Comparison of ENCODE assay signal across 22 cellular contexts in the genomic region with DNA sequence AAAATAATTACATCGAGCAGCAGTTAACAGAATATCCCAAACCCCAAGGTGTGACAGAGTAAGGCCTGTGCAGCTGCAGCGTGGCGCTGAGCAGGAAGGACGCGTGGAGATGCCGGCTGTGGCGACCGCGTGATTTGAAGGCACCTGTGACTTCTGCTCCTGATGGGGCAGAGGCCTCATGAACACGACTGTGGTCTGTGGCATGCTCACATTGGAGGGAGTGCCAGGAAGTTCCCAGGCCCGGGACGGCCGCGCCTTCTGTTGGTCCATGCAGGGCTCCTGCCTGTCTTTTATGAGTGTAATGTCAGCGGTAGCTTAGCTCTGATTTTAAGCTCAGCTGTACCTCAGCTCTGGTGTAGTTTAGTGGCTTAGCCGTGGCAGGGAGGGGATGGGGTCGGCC. TPM values are rescaled to one million over a fixed set of nuclear protein-coding genes. Genes with fewer than 3 reads are reported as not detected.
"Had no signal": no experiment of that assay in that cellular context is flagged by ENCODE, and none has a peak within 500 bp of the region (broad histone marks: within the 10 kb centered on the region; RNA-seq: fewer than 3 reads in every experiment).

No MANE protein-coding gene starts in this region.

- H3K36me3 ChIP-seq: breast epithelium, left lung, pancreas had no signal

- ATAC-seq: left lung; natural killer cell treated with Interleukin-12 subunit alpha and Interleukin-12 subunit beta and Interleukin-15 and Interleukin-18, amount 100 ng/mL, for 72 hours; pancreas; psoas muscle; right cardiac atrium had no signal

- H3K4me3 ChIP-seq: breast epithelium, left lung, pancreas, psoas muscle, tibial artery had no signal

- H3K36me3 Mint-ChIP-seq: activated naive CD8-positive, alpha-beta T cell treated with anti-CD3 and anti-CD28 coated beads, Interleukin-2, amount 10 ng/mL, durations not matched to agents 7 days and 5 days; natural killer cell treated with Interleukin-12 subunit alpha and Interleukin-12 subunit beta and Interleukin-15 and Interleukin-18, amount 100 ng/mL, for 72 hours had no signal

- H3K9me3 Mint-ChIP-seq: activated naive CD4-positive, alpha-beta T cell treated with anti-CD3 and anti-CD28 coated beads for 36 hours; activated naive CD8-positive, alpha-beta T cell treated with anti-CD3 and anti-CD28 coated beads, Interleukin-2, amount 10 ng/mL, durations not matched to agents 7 days and 5 days; activated T-cell treated with anti-CD3 and anti-CD28 coated beads, Interleukin-2, amount 50 U/mL, for 24 hours; endodermal cell; natural killer cell treated with Interleukin-12 subunit alpha and Interleukin-12 subunit beta and Interleukin-15 and Interleukin-18, amount 100 ng/mL, for 72 hours; stimulated activated naive CD8-positive, alpha-beta T cell treated with anti-CD3 and anti-CD28 coated beads, Interleukin-15, Interleukin-2, amounts not matched to agents 100 ng/mL and 50 ng/mL, for 24 hours had no signal

- H3K4me3 Mint-ChIP-seq: activated naive CD4-positive, alpha-beta T cell treated with anti-CD3 and anti-CD28 coated beads for 36 hours; activated naive CD8-positive, alpha-beta T cell treated with anti-CD3 and anti-CD28 coated beads, Interleukin-2, amount 10 ng/mL, durations not matched to agents 7 days and 5 days; activated T-cell treated with anti-CD3 and anti-CD28 coated beads, Interleukin-2, amount 50 U/mL, for 24 hours; endodermal cell; natural killer cell treated with Interleukin-12 subunit alpha and Interleukin-12 subunit beta and Interleukin-15 and Interleukin-18, amount 100 ng/mL, for 72 hours; stimulated activated naive CD8-positive, alpha-beta T cell treated with anti-CD3 and anti-CD28 coated beads, Interleukin-15, Interleukin-2, amounts not matched to agents 100 ng/mL and 50 ng/mL, for 24 hours had no signal

- H3K4me1 Mint-ChIP-seq: endodermal cell had no signal

- H3K4me1 ChIP-seq: pancreas, psoas muscle had no signal

- H3K27ac ChIP-seq: breast epithelium, left lung, pancreas, psoas muscle, tibial artery had no signal

- H3K27ac Mint-ChIP-seq: activated naive CD4-positive, alpha-beta T cell treated with anti-CD3 and anti-CD28 coated beads for 36 hours; activated naive CD8-positive, alpha-beta T cell treated with anti-CD3 and anti-CD28 coated beads, Interleukin-2, amount 10 ng/mL, durations not matched to agents 7 days and 5 days; activated T-cell treated with anti-CD3 and anti-CD28 coated beads, Interleukin-2, amount 50 U/mL, for 24 hours; endodermal cell; natural killer cell treated with Interleukin-12 subunit alpha and Interleukin-12 subunit beta and Interleukin-15 and Interleukin-18, amount 100 ng/mL, for 72 hours; stimulated activated naive CD8-positive, alpha-beta T cell treated with anti-CD3 and anti-CD28 coated beads, Interleukin-15, Interleukin-2, amounts not matched to agents 100 ng/mL and 50 ng/mL, for 24 hours had no signal

- DNase-seq: activated CD4-positive, alpha-beta T cell treated with anti-CD3 and anti-CD28 coated beads for 1 hour; activated CD4-positive, alpha-beta T cell treated with anti-CD3 and anti-CD28 coated beads, Interleukin-2, amount 50 U/mL, for 4 hours; activated CD8-positive, alpha-beta memory T cell treated with anti-CD3 and anti-CD28 coated beads for 24 hours; activated CD8-positive, alpha-beta memory T cell treated with anti-CD3 and anti-CD28 coated beads, Interleukin-2, amount 50 U/mL, for 4 hours; activated naive CD4-positive, alpha-beta T cell treated with anti-CD3 and anti-CD28 coated beads for 36 hours; activated naive CD8-positive, alpha-beta T cell treated with anti-CD3 and anti-CD28 coated beads, Interleukin-2, amount 10 ng/mL, durations not matched to agents 7 days and 5 days; activated T-cell treated with anti-CD3 and anti-CD28 coated beads, Interleukin-2, amount 50 U/mL, for 24 hours; amniotic stem cell; cortex of kidney; endodermal cell; psoas muscle; stimulated activated CD4-positive, alpha-beta T cell treated with anti-CD3 and anti-CD28 coated beads, Interleukin-1b, Interleukin-23, amount 100 ng/mL, for 48 hours; T-helper 1 cell; T-helper 9 cell; tibial artery had no signal

- H3K9me3 ChIP-seq: breast epithelium, left lung, pancreas, psoas muscle, tibial artery had no signal

- H3K27me3 ChIP-seq: breast epithelium, pancreas had no signal

RNA-seq across cellular contexts. Expression of gene SMIM38, which starts 56.5 kb away (rescaled TPM):
- total RNA-seq: kidney epithelial cell had no signal
